In the genomic region with DNA sequence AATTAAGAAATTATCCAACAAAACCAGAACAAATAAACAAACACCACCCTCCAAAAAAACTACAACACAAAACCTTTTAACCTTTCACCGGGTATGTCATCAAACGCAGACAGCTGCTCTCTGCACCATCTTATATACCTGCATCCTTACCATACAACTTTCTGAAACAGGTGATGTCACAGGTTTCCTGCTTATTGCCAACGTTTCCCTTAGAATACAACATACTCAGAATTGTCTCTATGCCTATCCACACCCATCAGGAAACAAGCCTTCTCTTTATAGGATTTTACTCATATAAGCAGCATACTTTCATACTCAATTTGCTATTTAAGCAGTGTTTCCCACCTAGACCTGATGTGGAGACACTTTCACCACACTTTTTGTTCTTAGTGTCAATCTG, we compare ENCODE assay signal across 8 cellular contexts.
"Had no signal": no experiment of that assay in that cellular context is flagged by ENCODE, and none has a peak within 500 bp of the region (broad histone marks: within the 10 kb centered on the region; RNA-seq: fewer than 3 reads in every experiment).

No MANE protein-coding gene starts in this region.

- H3K27ac ChIP-seq: HL-60 had no signal

- H3K4me3 ChIP-seq: GM23338 had no signal

- DNase-seq: H9, HCEC 1CT, KBM-7 had no signal

- ATAC-seq: GM23338, HepG2 had no signal

- FAIRE-seq: H1, H54, HepG2 had no signal
